Comparison of ENCODE assay signal across 24 cellular contexts in genomic region chr2:86258106-86258505, GRCh38.
"Had no signal": no experiment of that assay in that cellular context is flagged by ENCODE, and none has a peak within 500 bp of the region (broad histone marks: within the 10 kb centered on the region; RNA-seq: fewer than 3 reads in every experiment).

No MANE protein-coding gene starts in this region.

- H3K4me3 ChIP-seq: colonic mucosa, esophagus squamous epithelium, gastrocnemius medialis, heart right ventricle, left lung, lower lobe of right lung had no signal

- H3K4me1 ChIP-seq: colonic mucosa, left lung had no signal

- ATAC-seq: effector memory CD8-positive, alpha-beta T cell; esophagus mucosa; gastrocnemius medialis; heart right ventricle; left cardiac atrium; left lung; left ventricle myocardium superior; lower lobe of right lung had no signal

- DNase-seq: colonic mucosa; cortex of kidney; effector CD8-positive, alpha-beta T cell; effector memory CD8-positive, alpha-beta T cell; erythroblast; esophagus squamous epithelium; foreskin fibroblast; foreskin melanocyte; gastrocnemius medialis; glutamatergic neuron; head of caudate nucleus; heart right ventricle; hippocampal formation; left cardiac atrium; left lung; left ventricle myocardium superior; lower lobe of right lung; mesenchymal stem cell; midbrain had no signal

- H3K27ac ChIP-seq: colonic mucosa, epithelial cell of prostate, esophagus squamous epithelium, gastrocnemius medialis, heart right ventricle, left lung, lower lobe of right lung had no signal

- H3K36me3 ChIP-seq: colonic mucosa, esophagus squamous epithelium, heart right ventricle, left lung, lower lobe of right lung had no signal

- H3K9me3 ChIP-seq: colonic mucosa, esophagus squamous epithelium, gastrocnemius medialis, heart right ventricle, left lung, lower lobe of right lung had no signal

- H3K27me3 ChIP-seq: colonic mucosa, esophagus squamous epithelium, gastrocnemius medialis, left lung had no signal

- FAIRE-seq: endometrium, islet of Langerhans, keratinocyte had no signal
